In the genomic region with DNA sequence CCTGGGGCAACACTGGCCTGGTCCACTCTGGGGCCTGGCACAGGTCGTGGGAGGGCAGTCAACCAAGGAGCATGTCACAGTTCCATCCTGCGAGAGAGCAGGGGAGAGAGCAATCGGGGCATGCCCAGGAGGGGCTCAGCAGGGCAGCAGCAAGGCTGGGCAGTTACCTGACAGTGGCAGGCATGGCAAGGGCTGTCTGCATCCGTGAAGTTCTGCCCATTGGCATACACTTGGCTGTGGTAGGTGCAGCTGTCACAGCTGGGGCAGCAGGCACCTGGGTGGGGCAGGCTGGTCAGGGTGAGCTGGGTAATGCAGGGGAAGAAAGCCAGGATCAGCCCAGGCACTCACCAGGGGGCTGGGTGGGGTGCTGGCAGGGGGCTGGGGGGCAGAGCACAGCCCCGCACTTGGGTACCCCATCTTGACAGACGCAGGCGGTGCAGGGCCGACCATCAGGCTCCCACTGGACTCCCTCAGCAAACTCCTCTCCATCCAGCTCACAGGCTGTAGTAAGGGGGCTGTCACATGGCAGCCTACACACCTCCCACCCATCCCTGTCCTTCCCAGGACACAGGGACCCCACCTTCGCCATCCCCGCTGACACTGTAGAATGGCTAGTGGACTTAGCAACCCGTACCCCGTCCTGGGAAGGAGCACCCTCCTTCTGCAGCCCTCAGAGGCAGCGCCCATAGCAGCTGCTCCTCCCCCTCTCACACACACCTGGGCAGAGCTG, we compare ENCODE assay signal across 2 cellular contexts.
TF ChIP-seq lines count a peak whose summit lies in the region.

No MANE protein-coding gene starts in this region.

TF ChIP-seq in SK-N-SH, 30 proteins besides CTCF, POLR2A, EP300 and RAD21 (continued from another document):
- TF ChIP-seq GABPA (IDR thresholded peaks at IDR 0.05; ENCODE audit: low read depth) (no peak), FOSL2 (IDR thresholded peaks at IDR 0.05; ENCODE audit: borderline replicate concordance, low read depth) (no peak), SMC3 (IDR thresholded peaks at IDR 0.05; ENCODE audit: low read depth, low read length) (no peak), POLR2AphosphoS5 (IDR thresholded peaks at IDR 0.05; ENCODE audit: low read depth, low read length) (no peak), FOXM1 (IDR thresholded peaks at IDR 0.05; ENCODE audit: low read depth) (no peak), MEF2A (IDR thresholded peaks at IDR 0.05; ENCODE audit: borderline replicate concordance, low read depth) (no peak), TAF1 (IDR thresholded peaks at IDR 0.05; ENCODE audit: borderline replicate concordance, low read depth, low read length) (no peak), SIN3A (IDR thresholded peaks at IDR 0.05; ENCODE audit: borderline replicate concordance, low read depth, low read length) (no peak), MXI1 (IDR thresholded peaks at IDR 0.05; ENCODE audit: low read depth, low read length) (no peak)
- TF ChIP-seq, protein P1, sequence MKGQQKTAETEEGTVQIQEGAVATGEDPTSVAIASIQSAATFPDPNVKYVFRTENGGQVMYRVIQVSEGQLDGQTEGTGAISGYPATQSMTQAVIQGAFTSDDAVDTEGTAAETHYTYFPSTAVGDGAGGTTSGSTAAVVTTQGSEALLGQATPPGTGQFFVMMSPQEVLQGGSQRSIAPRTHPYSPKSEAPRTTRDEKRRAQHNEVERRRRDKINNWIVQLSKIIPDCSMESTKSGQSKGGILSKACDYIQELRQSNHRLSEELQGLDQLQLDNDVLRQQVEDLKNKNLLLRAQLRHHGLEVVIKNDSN (IDR thresholded peaks at IDR 0.05; ENCODE audit: borderline replicate concordance, low read depth): no peak
- TF ChIP-seq, protein P2, sequence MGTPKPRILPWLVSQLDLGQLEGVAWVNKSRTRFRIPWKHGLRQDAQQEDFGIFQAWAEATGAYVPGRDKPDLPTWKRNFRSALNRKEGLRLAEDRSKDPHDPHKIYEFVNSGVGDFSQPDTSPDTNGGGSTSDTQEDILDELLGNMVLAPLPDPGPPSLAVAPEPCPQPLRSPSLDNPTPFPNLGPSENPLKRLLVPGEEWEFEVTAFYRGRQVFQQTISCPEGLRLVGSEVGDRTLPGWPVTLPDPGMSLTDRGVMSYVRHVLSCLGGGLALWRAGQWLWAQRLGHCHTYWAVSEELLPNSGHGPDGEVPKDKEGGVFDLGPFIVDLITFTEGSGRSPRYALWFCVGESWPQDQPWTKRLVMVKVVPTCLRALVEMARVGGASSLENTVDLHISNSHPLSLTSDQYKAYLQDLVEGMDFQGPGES (IDR thresholded peaks at IDR 0.05; ENCODE audit: low read depth, low read length): no peak
- TF ChIP-seq, protein P3, sequence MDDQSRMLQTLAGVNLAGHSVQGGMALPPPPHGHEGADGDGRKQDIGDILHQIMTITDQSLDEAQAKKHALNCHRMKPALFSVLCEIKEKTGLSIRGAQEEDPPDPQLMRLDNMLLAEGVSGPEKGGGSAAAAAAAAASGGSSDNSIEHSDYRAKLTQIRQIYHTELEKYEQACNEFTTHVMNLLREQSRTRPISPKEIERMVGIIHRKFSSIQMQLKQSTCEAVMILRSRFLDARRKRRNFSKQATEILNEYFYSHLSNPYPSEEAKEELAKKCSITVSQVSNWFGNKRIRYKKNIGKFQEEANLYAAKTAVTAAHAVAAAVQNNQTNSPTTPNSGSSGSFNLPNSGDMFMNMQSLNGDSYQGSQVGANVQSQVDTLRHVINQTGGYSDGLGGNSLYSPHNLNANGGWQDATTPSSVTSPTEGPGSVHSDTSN (IDR thresholded peaks at IDR 0.05): no peak
- TF ChIP-seq, protein P4, sequence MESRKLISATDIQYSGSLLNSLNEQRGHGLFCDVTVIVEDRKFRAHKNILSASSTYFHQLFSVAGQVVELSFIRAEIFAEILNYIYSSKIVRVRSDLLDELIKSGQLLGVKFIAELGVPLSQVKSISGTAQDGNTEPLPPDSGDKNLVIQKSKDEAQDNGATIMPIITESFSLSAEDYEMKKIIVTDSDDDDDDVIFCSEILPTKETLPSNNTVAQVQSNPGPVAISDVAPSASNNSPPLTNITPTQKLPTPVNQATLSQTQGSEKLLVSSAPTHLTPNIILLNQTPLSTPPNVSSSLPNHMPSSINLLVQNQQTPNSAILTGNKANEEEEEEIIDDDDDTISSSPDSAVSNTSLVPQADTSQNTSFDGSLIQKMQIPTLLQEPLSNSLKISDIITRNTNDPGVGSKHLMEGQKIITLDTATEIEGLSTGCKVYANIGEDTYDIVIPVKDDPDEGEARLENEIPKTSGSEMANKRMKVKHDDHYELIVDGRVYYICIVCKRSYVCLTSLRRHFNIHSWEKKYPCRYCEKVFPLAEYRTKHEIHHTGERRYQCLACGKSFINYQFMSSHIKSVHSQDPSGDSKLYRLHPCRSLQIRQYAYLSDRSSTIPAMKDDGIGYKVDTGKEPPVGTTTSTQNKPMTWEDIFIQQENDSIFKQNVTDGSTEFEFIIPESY (IDR thresholded peaks at IDR 0.05; ENCODE audit: borderline replicate concordance, low read depth): no peak

TF ChIP-seq in SK-N-SH treated with all-trans-retinoic acid at 6 μM for 48 hours, 23 proteins besides CTCF, POLR2A, EP300 and RAD21 (continued from another document):
- no peak for TF ChIP-seq ISL1 (CRISPR knock-in tag; IDR thresholded peaks at IDR 0.05)
- TF ChIP-seq ARNTL (CRISPR knock-in tag; IDR thresholded peaks at IDR 0.05; ENCODE audit: borderline replicate concordance, low read depth): no peak
- TF ChIP-seq GLIS3 (CRISPR knock-in tag; IDR thresholded peaks at IDR 0.05): no peak
- no peak for TF ChIP-seq ESRRG (CRISPR knock-in tag; IDR thresholded peaks at IDR 0.05)
- TF ChIP-seq OSR1 (CRISPR knock-in tag; IDR thresholded peaks at IDR 0.05): no peak
- no peak for TF ChIP-seq ZC3H10 (CRISPR knock-in tag; IDR thresholded peaks at IDR 0.05)
- TF ChIP-seq, protein P5, sequence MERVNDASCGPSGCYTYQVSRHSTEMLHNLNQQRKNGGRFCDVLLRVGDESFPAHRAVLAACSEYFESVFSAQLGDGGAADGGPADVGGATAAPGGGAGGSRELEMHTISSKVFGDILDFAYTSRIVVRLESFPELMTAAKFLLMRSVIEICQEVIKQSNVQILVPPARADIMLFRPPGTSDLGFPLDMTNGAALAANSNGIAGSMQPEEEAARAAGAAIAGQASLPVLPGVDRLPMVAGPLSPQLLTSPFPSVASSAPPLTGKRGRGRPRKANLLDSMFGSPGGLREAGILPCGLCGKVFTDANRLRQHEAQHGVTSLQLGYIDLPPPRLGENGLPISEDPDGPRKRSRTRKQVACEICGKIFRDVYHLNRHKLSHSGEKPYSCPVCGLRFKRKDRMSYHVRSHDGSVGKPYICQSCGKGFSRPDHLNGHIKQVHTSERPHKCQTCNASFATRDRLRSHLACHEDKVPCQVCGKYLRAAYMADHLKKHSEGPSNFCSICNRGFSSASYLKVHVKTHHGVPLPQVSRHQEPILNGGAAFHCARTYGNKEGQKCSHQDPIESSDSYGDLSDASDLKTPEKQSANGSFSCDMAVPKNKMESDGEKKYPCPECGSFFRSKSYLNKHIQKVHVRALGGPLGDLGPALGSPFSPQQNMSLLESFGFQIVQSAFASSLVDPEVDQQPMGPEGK (CRISPR knock-in tag; IDR thresholded peaks at IDR 0.05; ENCODE audit: borderline replicate concordance): no peak
- TF ChIP-seq BACH2 (CRISPR knock-in tag; IDR thresholded peaks at IDR 0.05; ENCODE audit: borderline replicate concordance): no peak
- TF ChIP-seq ZNF8 (CRISPR knock-in tag; IDR thresholded peaks at IDR 0.05): no peak
- TF ChIP-seq CSDC2 (CRISPR knock-in tag; IDR thresholded peaks at IDR 0.05): no peak
- TF ChIP-seq RARB (CRISPR knock-in tag; IDR thresholded peaks at IDR 0.05): no peak
- no peak for TF ChIP-seq TOX (CRISPR knock-in tag; IDR thresholded peaks at IDR 0.05; ENCODE audit: borderline replicate concordance)
- TF ChIP-seq, protein P6, sequence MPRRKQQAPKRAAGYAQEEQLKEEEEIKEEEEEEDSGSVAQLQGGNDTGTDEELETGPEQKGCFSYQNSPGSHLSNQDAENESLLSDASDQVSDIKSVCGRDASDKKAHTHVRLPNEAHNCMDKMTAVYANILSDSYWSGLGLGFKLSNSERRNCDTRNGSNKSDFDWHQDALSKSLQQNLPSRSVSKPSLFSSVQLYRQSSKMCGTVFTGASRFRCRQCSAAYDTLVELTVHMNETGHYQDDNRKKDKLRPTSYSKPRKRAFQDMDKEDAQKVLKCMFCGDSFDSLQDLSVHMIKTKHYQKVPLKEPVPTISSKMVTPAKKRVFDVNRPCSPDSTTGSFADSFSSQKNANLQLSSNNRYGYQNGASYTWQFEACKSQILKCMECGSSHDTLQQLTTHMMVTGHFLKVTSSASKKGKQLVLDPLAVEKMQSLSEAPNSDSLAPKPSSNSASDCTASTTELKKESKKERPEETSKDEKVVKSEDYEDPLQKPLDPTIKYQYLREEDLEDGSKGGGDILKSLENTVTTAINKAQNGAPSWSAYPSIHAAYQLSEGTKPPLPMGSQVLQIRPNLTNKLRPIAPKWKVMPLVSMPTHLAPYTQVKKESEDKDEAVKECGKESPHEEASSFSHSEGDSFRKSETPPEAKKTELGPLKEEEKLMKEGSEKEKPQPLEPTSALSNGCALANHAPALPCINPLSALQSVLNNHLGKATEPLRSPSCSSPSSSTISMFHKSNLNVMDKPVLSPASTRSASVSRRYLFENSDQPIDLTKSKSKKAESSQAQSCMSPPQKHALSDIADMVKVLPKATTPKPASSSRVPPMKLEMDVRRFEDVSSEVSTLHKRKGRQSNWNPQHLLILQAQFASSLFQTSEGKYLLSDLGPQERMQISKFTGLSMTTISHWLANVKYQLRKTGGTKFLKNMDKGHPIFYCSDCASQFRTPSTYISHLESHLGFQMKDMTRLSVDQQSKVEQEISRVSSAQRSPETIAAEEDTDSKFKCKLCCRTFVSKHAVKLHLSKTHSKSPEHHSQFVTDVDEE (CRISPR knock-in tag; IDR thresholded peaks at IDR 0.05): no peak
- TF ChIP-seq, protein P7, sequence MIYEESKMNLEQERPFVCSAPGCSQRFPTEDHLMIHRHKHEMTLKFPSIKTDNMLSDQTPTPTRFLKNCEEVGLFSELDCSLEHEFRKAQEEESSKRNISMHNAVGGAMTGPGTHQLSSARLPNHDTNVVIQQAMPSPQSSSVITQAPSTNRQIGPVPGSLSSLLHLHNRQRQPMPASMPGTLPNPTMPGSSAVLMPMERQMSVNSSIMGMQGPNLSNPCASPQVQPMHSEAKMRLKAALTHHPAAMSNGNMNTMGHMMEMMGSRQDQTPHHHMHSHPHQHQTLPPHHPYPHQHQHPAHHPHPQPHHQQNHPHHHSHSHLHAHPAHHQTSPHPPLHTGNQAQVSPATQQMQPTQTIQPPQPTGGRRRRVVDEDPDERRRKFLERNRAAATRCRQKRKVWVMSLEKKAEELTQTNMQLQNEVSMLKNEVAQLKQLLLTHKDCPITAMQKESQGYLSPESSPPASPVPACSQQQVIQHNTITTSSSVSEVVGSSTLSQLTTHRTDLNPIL (CRISPR knock-in tag; IDR thresholded peaks at IDR 0.05; ENCODE audit: low read depth): no peak
- TF ChIP-seq ZFP30 (CRISPR knock-in tag; IDR thresholded peaks at IDR 0.05): no peak
- no peak for TF ChIP-seq SNAI2 (CRISPR knock-in tag; IDR thresholded peaks at IDR 0.05)
- TF ChIP-seq ZNF70 (CRISPR knock-in tag; IDR thresholded peaks at IDR 0.05): no peak
